Comparison of ENCODE assay signal across 17 cellular contexts in genomic region chr5:155276231-155276630, GRCh38.
DNase-seq lines count a peak whose midpoint lies in the region; TF ChIP-seq lines count a peak whose summit lies in the region.
"Had no signal": no experiment of that assay in that cellular context is flagged by ENCODE, and none has a peak within 500 bp of the region (broad histone marks: within the 10 kb centered on the region; RNA-seq: fewer than 3 reads in every experiment).

No MANE protein-coding gene starts in this region.

- no peak overlapping the region for H3K23ac ChIP-seq in trophoblast cell (ENCODE audit: low read length)

- no peak overlapping the region for H3K4ac ChIP-seq in trophoblast cell (ENCODE audit: low read depth, low read length)

- H3K9me3 Mint-ChIP-seq in activated T-cell treated with anti-CD3 and anti-CD28 coated beads, Interleukin-2, amount 50 U/mL, for 24 hours: peaks cover 4% of the 10 kb centered on the region

- no peak overlapping the region for H2BK5ac ChIP-seq in trophoblast cell (ENCODE audit: low read depth, low read length, poor library complexity)

- no peak overlapping the region for H3K27ac ChIP-seq in trophoblast cell (ENCODE audit: low read depth, low read length)

- no peak overlapping the region for H3K27ac Mint-ChIP-seq in activated T-cell treated with anti-CD3 and anti-CD28 coated beads, Interleukin-2, amount 50 U/mL, for 24 hours
- H3K27ac Mint-ChIP-seq: CD4-positive, alpha-beta memory T cell; HFFc6 had no signal

- H2AFZ ChIP-seq in trophoblast cell (ENCODE audit: insufficient read depth, low read length, poor library complexity): no peak overlapping the region

- H2BK12ac ChIP-seq in trophoblast cell (ENCODE audit: low read length): no peak overlapping the region

- no peaks in the 10 kb centered on the region for H3K4me1 Mint-ChIP-seq in activated T-cell treated with anti-CD3 and anti-CD28 coated beads, Interleukin-2, amount 50 U/mL, for 24 hours (ENCODE audit: low read depth)
- H3K4me1 Mint-ChIP-seq: CD4-positive, alpha-beta memory T cell had no signal

- H3K4me3 ChIP-seq in epithelial cell of esophagus (ENCODE audit: low read length) (no peak overlapping the region), trophoblast cell (ENCODE audit: low read depth, low read length) (no peak overlapping the region)
- H3K4me3 ChIP-seq: HAP-1 had no signal

- no peaks in the 10 kb centered on the region for H3K36me3 Mint-ChIP-seq in activated T-cell treated with anti-CD3 and anti-CD28 coated beads, Interleukin-2, amount 50 U/mL, for 24 hours (ENCODE audit: low read depth)
- H3K36me3 Mint-ChIP-seq: CD4-positive, alpha-beta memory T cell had no signal

- H3K14ac ChIP-seq in trophoblast cell (ENCODE audit: low read length): no peak overlapping the region

- no peaks in the 10 kb centered on the region for H3K79me2 ChIP-seq in trophoblast cell (ENCODE audit: control insufficient read depth, insufficient read depth, low read length, poor library complexity)

- H4K91ac ChIP-seq in trophoblast cell (ENCODE audit: low read depth, low read length): no peak overlapping the region

- H3K9ac ChIP-seq in trophoblast cell (ENCODE audit: low read length): no peak overlapping the region

- H3K4me2 ChIP-seq in trophoblast cell (ENCODE audit: low read length): no peak overlapping the region

- DNase-seq in SIG-M5 treated with dmso at 0.1 percent for 504 hours (lab: John Stamatoyannopoulos, UW; ENCODE audit: unreplicated experiment): peak; percentile 10
- DNase-seq in SIG-M5 (lab: John Stamatoyannopoulos, UW): no peak
- DNase-seq in NCI-H2029 treated with DMSO at 0.1 percent for 48 hours (lab: John Stamatoyannopoulos, UW): peak; percentile 42
- peak; percentile 93 for DNase-seq in epithelial cell of esophagus (ENCODE audit: low read depth)
- DNase-seq in trophoblast cell: peak; percentile 79 to 95
- no peak for DNase-seq in UCSD-AML1 (lab: John Stamatoyannopoulos, UW; ENCODE audit: unreplicated experiment)
- no peak for DNase-seq in DMS79 (lab: John Stamatoyannopoulos, UW)
- no peak for DNase-seq in activated T-cell treated with anti-CD3 and anti-CD28 coated beads, Interleukin-2, amount 50 U/mL, for 24 hours
- DNase-seq: C1 segment of cervical spinal cord; Calu3; CD4-positive, alpha-beta memory T cell; COR-L47; DMS53; DND-41; GOT3; HFFc6 had no signal

- no peak overlapping the region for H2BK120ac ChIP-seq in trophoblast cell (ENCODE audit: insufficient read depth, low read length, poor library complexity)

- no peak for TF ChIP-seq CTCF in epithelial cell of esophagus (IDR thresholded peaks at IDR 0.05; ENCODE audit: insufficient read depth, low read depth, low read length, missing control alignments)

- H4K8ac ChIP-seq in trophoblast cell (ENCODE audit: low read depth, low read length): no peak overlapping the region

- H3K36me3 ChIP-seq in trophoblast cell (ENCODE audit: control insufficient read depth in 1 of 2, insufficient read depth in 2 of 2, low read length in 2 of 2): no peaks in the 10 kb centered on the region
- H3K36me3 ChIP-seq: HAP-1 had no signal

- no peak overlapping the region for H3K4me3 Mint-ChIP-seq in activated T-cell treated with anti-CD3 and anti-CD28 coated beads, Interleukin-2, amount 50 U/mL, for 24 hours
- H3K4me3 Mint-ChIP-seq: CD4-positive, alpha-beta memory T cell; HFFc6 had no signal

- H3K79me1 ChIP-seq in trophoblast cell (ENCODE audit: low read length): no peaks in the 10 kb centered on the region

- no peak overlapping the region for H4K12ac ChIP-seq in trophoblast cell (ENCODE audit: low read depth, low read length)

- no peaks in the 10 kb centered on the region for H3K4me1 ChIP-seq in trophoblast cell (ENCODE audit: control insufficient read depth in 1 of 2, insufficient read depth in 2 of 2, low read length in 2 of 2)
- H3K4me1 ChIP-seq: HAP-1 had no signal

- H3K18ac ChIP-seq in trophoblast cell (ENCODE audit: low read length): no peak overlapping the region

- no peaks in the 10 kb centered on the region for H3K27me3 ChIP-seq in trophoblast cell (ENCODE audit: insufficient read depth, low read length)

- no CpG with 5 or more reads among the region's 3 CpGs for WGBS in trophoblast cell (ENCODE audit: extremely low coverage, insufficient coverage, insufficient read length)

- peaks cover 9% of the 10 kb centered on the region for H3K27me3 Mint-ChIP-seq in activated T-cell treated with anti-CD3 and anti-CD28 coated beads, Interleukin-2, amount 50 U/mL, for 24 hours

- no peaks in the 10 kb centered on the region for H3K9me3 ChIP-seq in trophoblast cell (ENCODE audit: insufficient read depth, low read depth, low read length)
- H3K9me3 ChIP-seq: HAP-1 had no signal

- no peak overlapping the region for H2AK5ac ChIP-seq in trophoblast cell (ENCODE audit: low read length)

Comparison
In these comparisons a context has a peak if more than half of its experiments do, and no peak if none do; other contexts are left out.
1. DNase-seq: peak in SIG-M5 treated with dmso at 0.1 percent for 504 hours (single experiment), NCI-H2029 treated with DMSO at 0.1 percent for 48 hours (single experiment), epithelial cell of esophagus (single experiment) and trophoblast cell (2 of 2); none in SIG-M5 (single experiment), UCSD-AML1 (single experiment), DMS79 (single experiment) and activated T-cell treated with anti-CD3 and anti-CD28 coated beads, Interleukin-2, amount 50 U/mL, for 24 hours (single experiment).